ENCODE assay signal across 8 cellular contexts in the genomic region with DNA sequence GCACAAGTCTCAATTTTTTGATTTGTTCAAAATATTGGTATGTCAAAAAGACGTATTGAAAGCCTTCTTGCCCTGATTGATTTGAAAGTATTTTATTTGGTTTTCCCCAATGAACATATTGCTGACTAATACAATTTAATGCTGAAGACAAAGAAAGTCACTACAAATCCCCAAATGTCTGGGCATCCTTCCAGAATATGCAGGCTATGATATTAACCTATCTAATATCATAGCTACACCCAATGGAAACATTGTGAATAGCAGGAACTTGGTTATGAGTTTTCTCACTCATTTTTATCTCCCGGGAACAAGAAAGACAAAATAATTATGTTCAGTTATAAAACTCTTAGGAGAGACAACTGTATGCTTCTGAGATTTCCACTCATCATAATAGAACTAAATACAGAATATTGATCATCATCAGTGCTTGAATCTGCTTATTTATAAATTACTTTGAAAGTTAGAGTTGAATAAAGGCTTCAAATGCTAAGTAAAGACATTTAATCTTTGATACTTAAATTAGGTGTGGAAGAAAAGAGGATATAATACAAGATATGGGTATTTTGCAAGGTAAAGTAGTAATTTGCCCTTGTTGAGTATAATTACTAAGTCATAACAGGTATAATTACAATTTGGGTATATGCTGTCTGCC.
DNase-seq lines count a peak whose midpoint lies in the region; ATAC-seq and TF ChIP-seq lines count a peak whose summit lies in the region.

No MANE protein-coding gene starts in this region.

- H3K9me2 ChIP-seq in GM23338 (ENCODE audit: insufficient read depth): 0 out of 2 replicates have a peak, but pooled peaks cover 6% of the 10 kb centered on the region

- H3K4me3 ChIP-seq in ascending aorta (no peak overlapping the region), liver (ENCODE audit: low read depth in 1 of 3, low read length in 3 of 3) (no peak overlapping the region), GM23338 (no peak overlapping the region)

- H3K36me3 ChIP-seq in ascending aorta (no peaks in the 10 kb centered on the region), liver (ENCODE audit: control insufficient read depth in 4 of 4, insufficient read depth in 3 of 4, low read depth in 1 of 4, low read length in 3 of 4) (no peaks in the 10 kb centered on the region), GM23338 (ENCODE audit: insufficient read depth) (no peaks in the 10 kb centered on the region)

- no peaks in the 10 kb centered on the region for H4K20me1 ChIP-seq in GM23338 (replicated peaks; ENCODE audit: insufficient read depth)

- H3K36me3 Mint-ChIP-seq in GM23338 (ENCODE audit: low read depth) (no peaks in the 10 kb centered on the region), endothelial cell (ENCODE audit: low read depth, unreplicated experiment) (peaks cover 3% of the 10 kb centered on the region)

- no peaks in the 10 kb centered on the region for H3K79me2 ChIP-seq in GM23338 (replicated peaks; ENCODE audit: insufficient read depth)

- H3K27ac Mint-ChIP-seq in GM23338 (no peak overlapping the region), endothelial cell (ENCODE audit: unreplicated experiment) (no peak overlapping the region)

- TF ChIP-seq RAD21 in liver (IDR thresholded peaks at IDR 0.05): peak; percentile 90 to 94

- H3K9me3 Mint-ChIP-seq in GM23338 (no peaks in the 10 kb centered on the region), endothelial cell (ENCODE audit: unreplicated experiment) (no peaks in the 10 kb centered on the region)

- H3K4me1 Mint-ChIP-seq in GM23338: peaks cover 7% of the 10 kb centered on the region
- H3K4me1 Mint-ChIP-seq in endothelial cell (ENCODE audit: unreplicated experiment): peaks cover 5% of the 10 kb centered on the region

- H3K4me1 ChIP-seq in ascending aorta (peaks cover 0 to 20% of the 10 kb centered on the region in 2 donors), liver (ENCODE audit: control insufficient read depth in 4 of 4, insufficient read depth in 4 of 4, low read length in 3 of 4) (peaks cover 0 to 3% (median under 1%) of the 10 kb centered on the region in 4 donors), GM23338 (ENCODE audit: insufficient read depth) (peaks cover 7% of the 10 kb centered on the region)

- H3K9me3 ChIP-seq in ascending aorta (no peaks in the 10 kb centered on the region), liver (ENCODE audit: control insufficient read depth in 4 of 4, low read length in 3 of 4) (no peaks in the 10 kb centered on the region)

- no peak overlapping the region for H3K4me2 ChIP-seq in GM23338

- ATAC-seq in GM23338 (no peak), GM19463 (IDR thresholded peaks at IDR 0.05; ENCODE audit: unreplicated experiment) (no peak)

- H3K4me3 Mint-ChIP-seq in GM23338: no peak overlapping the region
- H3K4me3 Mint-ChIP-seq in endothelial cell (ENCODE audit: unreplicated experiment): no peak overlapping the region

- H3K27me3 Mint-ChIP-seq in GM23338 (ENCODE audit: insufficient read depth, low read depth, poor library complexity) (no peaks in the 10 kb centered on the region), endothelial cell (ENCODE audit: unreplicated experiment) (no peaks in the 10 kb centered on the region)

- DNase-seq in AG08396 (ENCODE audit: low spot score) (peak; percentile 20), ascending aorta (ENCODE audit: low spot score in 2 of 2) (no peak), GM23338 (ENCODE audit: low spot score) (no peak), endothelial cell (ENCODE audit: low spot score) (no peak)
- DNase-seq in stimulated activated CD4-positive, alpha-beta T cell treated with anti-CD3 and anti-CD28 coated beads, Interleukin-4, amount 100 ng/mL, for 1 hour: no peak

- intact Hi-C loops in ascending aorta (cut with DNase I): loop anchor here (2.0 kb wide), 1 partner anchor 848 kb away; no protein-coding TSS in a partner anchor

- no peak overlapping the region for H3K9ac ChIP-seq in liver (ENCODE audit: low read depth in 1 of 2, low read length in 2 of 2)

- WGBS in liver: 38% methylated on average over 2 of the region's 2 CpGs

- no peak overlapping the region for H3K27ac ChIP-seq in ascending aorta
- H3K27ac ChIP-seq in liver (ENCODE audit: low read depth in 1 of 2, low read length in 2 of 2): no peak overlapping the region
- no peak overlapping the region for H3K27ac ChIP-seq in GM23338 (ENCODE audit: low read depth)

- peak; percentile 56 for TF ChIP-seq CTCF in LNCAP (IDR thresholded peaks at IDR 0.05)
- TF ChIP-seq CTCF in ascending aorta (IDR thresholded peaks at IDR 0.05): peak; percentile 51 to 65 (median 53)
- TF ChIP-seq CTCF in liver (IDR thresholded peaks at IDR 0.05; ENCODE audit: low read depth, low read length, missing input control): peak; percentile 66
- TF ChIP-seq CTCF in GM23338 (conservative IDR thresholded peaks at IDR 0.05; ENCODE audit: low read depth in 2 of 2): no peak; a peak in 1 of 4 replicates
- TF ChIP-seq CTCF in endothelial cell (IDR thresholded peaks at IDR 0.05; ENCODE audit: unreplicated experiment): no peak

- H2AFZ ChIP-seq in GM23338: no peak overlapping the region

- H3K27me3 ChIP-seq in ascending aorta (no peaks in the 10 kb centered on the region), liver (ENCODE audit: control insufficient read depth in 4 of 4, insufficient read depth in 4 of 4, low read length in 3 of 4) (no peaks in the 10 kb centered on the region), GM23338 (ENCODE audit: insufficient read depth) (no peaks in the 10 kb centered on the region)

- H3F3A ChIP-seq in GM23338 (replicated peaks; ENCODE audit: low read depth): no peaks in the 10 kb centered on the region

TF ChIP-seq in liver, 16 proteins besides CTCF, POLR2A, EP300 and RAD21:
- TF ChIP-seq, protein P1, sequence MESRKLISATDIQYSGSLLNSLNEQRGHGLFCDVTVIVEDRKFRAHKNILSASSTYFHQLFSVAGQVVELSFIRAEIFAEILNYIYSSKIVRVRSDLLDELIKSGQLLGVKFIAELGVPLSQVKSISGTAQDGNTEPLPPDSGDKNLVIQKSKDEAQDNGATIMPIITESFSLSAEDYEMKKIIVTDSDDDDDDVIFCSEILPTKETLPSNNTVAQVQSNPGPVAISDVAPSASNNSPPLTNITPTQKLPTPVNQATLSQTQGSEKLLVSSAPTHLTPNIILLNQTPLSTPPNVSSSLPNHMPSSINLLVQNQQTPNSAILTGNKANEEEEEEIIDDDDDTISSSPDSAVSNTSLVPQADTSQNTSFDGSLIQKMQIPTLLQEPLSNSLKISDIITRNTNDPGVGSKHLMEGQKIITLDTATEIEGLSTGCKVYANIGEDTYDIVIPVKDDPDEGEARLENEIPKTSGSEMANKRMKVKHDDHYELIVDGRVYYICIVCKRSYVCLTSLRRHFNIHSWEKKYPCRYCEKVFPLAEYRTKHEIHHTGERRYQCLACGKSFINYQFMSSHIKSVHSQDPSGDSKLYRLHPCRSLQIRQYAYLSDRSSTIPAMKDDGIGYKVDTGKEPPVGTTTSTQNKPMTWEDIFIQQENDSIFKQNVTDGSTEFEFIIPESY (IDR thresholded peaks at IDR 0.05): no peak
- TF ChIP-seq JUND (IDR thresholded peaks at IDR 0.05) (no peak), SP1 (IDR thresholded peaks at IDR 0.05) (no peak), TAF1 (conservative IDR thresholded peaks at IDR 0.05) (no peak)
- TF ChIP-seq, protein P2, sequence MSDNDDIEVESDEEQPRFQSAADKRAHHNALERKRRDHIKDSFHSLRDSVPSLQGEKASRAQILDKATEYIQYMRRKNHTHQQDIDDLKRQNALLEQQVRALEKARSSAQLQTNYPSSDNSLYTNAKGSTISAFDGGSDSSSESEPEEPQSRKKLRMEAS (IDR thresholded peaks at IDR 0.05): peak; percentile 15

TF ChIP-seq in GM23338, 12 proteins besides CTCF, POLR2A, EP300 and RAD21 (continues in another document):
- TF ChIP-seq JUNB (IDR thresholded peaks at IDR 0.05; ENCODE audit: unreplicated experiment) (no peak), POLR2AphosphoS5 (IDR thresholded peaks at IDR 0.05; ENCODE audit: low read depth) (no peak), NANOG (IDR thresholded peaks at IDR 0.05; ENCODE audit: borderline replicate concordance) (no peak), ZNF331 (CRISPR knock-in tag; IDR thresholded peaks at IDR 0.05; ENCODE audit: low read depth) (no peak), STAT1 (IDR thresholded peaks at IDR 0.05; ENCODE audit: unreplicated experiment) (no peak)
- TF ChIP-seq, protein P3, sequence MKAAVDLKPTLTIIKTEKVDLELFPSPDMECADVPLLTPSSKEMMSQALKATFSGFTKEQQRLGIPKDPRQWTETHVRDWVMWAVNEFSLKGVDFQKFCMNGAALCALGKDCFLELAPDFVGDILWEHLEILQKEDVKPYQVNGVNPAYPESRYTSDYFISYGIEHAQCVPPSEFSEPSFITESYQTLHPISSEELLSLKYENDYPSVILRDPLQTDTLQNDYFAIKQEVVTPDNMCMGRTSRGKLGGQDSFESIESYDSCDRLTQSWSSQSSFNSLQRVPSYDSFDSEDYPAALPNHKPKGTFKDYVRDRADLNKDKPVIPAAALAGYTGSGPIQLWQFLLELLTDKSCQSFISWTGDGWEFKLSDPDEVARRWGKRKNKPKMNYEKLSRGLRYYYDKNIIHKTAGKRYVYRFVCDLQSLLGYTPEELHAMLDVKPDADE (IDR thresholded peaks at IDR 0.05): no peak
- TF ChIP-seq, protein P4, sequence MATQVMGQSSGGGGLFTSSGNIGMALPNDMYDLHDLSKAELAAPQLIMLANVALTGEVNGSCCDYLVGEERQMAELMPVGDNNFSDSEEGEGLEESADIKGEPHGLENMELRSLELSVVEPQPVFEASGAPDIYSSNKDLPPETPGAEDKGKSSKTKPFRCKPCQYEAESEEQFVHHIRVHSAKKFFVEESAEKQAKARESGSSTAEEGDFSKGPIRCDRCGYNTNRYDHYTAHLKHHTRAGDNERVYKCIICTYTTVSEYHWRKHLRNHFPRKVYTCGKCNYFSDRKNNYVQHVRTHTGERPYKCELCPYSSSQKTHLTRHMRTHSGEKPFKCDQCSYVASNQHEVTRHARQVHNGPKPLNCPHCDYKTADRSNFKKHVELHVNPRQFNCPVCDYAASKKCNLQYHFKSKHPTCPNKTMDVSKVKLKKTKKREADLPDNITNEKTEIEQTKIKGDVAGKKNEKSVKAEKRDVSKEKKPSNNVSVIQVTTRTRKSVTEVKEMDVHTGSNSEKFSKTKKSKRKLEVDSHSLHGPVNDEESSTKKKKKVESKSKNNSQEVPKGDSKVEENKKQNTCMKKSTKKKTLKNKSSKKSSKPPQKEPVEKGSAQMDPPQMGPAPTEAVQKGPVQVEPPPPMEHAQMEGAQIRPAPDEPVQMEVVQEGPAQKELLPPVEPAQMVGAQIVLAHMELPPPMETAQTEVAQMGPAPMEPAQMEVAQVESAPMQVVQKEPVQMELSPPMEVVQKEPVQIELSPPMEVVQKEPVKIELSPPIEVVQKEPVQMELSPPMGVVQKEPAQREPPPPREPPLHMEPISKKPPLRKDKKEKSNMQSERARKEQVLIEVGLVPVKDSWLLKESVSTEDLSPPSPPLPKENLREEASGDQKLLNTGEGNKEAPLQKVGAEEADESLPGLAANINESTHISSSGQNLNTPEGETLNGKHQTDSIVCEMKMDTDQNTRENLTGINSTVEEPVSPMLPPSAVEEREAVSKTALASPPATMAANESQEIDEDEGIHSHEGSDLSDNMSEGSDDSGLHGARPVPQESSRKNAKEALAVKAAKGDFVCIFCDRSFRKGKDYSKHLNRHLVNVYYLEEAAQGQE (IDR thresholded peaks at IDR 0.05; ENCODE audit: unreplicated experiment): no peak

Comparison
In these comparisons a context has a peak if more than half of its experiments do, and no peak if none do; other contexts are left out.
1. CTCF ChIP-seq: peak in LNCAP (single experiment), ascending aorta (3 of 3) and liver (single experiment); none in GM23338 (0 of 2) and endothelial cell (single experiment).